Comparison of ENCODE assay signal across 9 cellular contexts in the genomic region with DNA sequence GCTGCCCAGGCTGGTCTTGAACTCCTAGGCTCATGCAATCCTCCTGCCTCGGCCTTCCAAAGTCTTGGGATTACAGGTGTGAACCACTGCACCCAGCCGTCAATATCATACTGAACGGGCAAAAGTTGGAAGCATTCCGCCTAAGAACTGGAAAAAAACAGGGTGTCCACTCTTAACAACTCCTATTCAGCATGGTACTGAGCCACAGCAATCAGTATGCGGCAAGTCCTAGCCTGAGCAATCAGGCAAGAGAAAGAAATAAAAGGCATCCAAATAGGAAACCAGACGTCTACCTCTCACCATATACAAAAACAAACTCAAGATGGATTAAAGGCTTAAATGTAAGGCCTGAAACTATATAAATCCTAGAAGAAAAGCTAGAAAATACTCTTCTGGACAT.
DNase-seq lines count a peak whose midpoint lies in the region; ATAC-seq and TF ChIP-seq lines count a peak whose summit lies in the region.
"Had no signal": no experiment of that assay in that cellular context is flagged by ENCODE, and none has a peak within 500 bp of the region (broad histone marks: within the 10 kb centered on the region; RNA-seq: fewer than 3 reads in every experiment).

No MANE protein-coding gene starts in this region.

- peak overlapping the region; percentile 62 for H3K27ac ChIP-seq in HCT116 (ENCODE audit: low read depth, low read length)
- peak overlapping the region; percentile 39 to 40 for H3K27ac ChIP-seq in esophagus (ENCODE audit: low read depth in 2 of 2, low read length in 1 of 2)
- H3K27ac ChIP-seq in spleen = peak overlapping the region in 5 of 8 donors; percentile 20 to 97 (median 94)

- no peaks in the 10 kb centered on the region for H3K27me3 Mint-ChIP-seq in T-cell

- H3K36me3 ChIP-seq in HCT116 (ENCODE audit: control insufficient read depth in 1 of 2, insufficient read depth in 2 of 2, low read length in 2 of 2) (no peaks in the 10 kb centered on the region), esophagus (ENCODE audit: control insufficient read depth in 2 of 2, insufficient read depth in 2 of 2, low read length in 1 of 2) (peaks cover 0 to 10% of the 10 kb centered on the region in 2 donors), spleen (peaks cover 0 to 71% (median 5%) of the 10 kb centered on the region in 6 donors)

- H3K9me3 ChIP-seq in HCT116 (ENCODE audit: control insufficient read depth in 1 of 2, insufficient read depth in 1 of 2, low read depth in 1 of 2, low read length in 2 of 2) = no peaks in the 10 kb centered on the region
- H3K9me3 ChIP-seq in esophagus (ENCODE audit: control insufficient read depth in 2 of 2, insufficient read depth in 1 of 2, low read depth in 1 of 2, low read length in 1 of 2) = no peaks in the 10 kb centered on the region
- H3K9me3 ChIP-seq in spleen = no peaks in the 10 kb centered on the region

- DNase-seq in HCT116 (ENCODE audit: low read depth, low spot score) (no peak), T-cell (no peak), spleen (no peak), left cardiac atrium (no peak)
- no peak for DNase-seq in effector CD8-positive, alpha-beta T cell (lab: John Stamatoyannopoulos, UW)
- DNase-seq in activated CD4-positive, CD25-positive, alpha-beta regulatory T cell treated with anti-CD3 and anti-CD28 coated beads, Interleukin-2, amount 50 U/mL, for 72 hours = no peak
- DNase-seq: NCI-H1092 had no signal

- H2AFZ ChIP-seq in HCT116 (ENCODE audit: low read depth, low read length, poor library complexity, severe bottlenecking) = no peak overlapping the region

- no peak for ATAC-seq in HCT116
- no peak for ATAC-seq in T-cell (replicated peaks in 1 of 4)
- no peak for ATAC-seq in left cardiac atrium
- ATAC-seq: HepG2 had no signal

- POLR2A ChIA-PET in HCT116 (lab: Charles Lee) (no interaction called here), T-cell (lab: Charles Lee) (interaction anchor here in 1 of 2 donors (0.6 to 0.9 kb wide), 2 partner anchors 9 to 35 kb away, joined by 3 to 5 read pairs; no protein-coding TSS in a partner anchor)

- H3K4me2 ChIP-seq in HCT116 (ENCODE audit: low read length) = peak overlapping the region; percentile 62

- TF ChIP-seq POLR2A in HCT116 (IDR thresholded peaks at IDR 0.05; ENCODE audit: borderline replicate concordance, extremely low read depth, insufficient read depth, insufficient read length) = no peak
- no peak for TF ChIP-seq POLR2A in spleen (IDR thresholded peaks at IDR 0.05)

- H3K4me3 ChIP-seq in HCT116 (replicated peaks in 1 of 2; ENCODE audit: low read depth in 1 of 2, low read length in 2 of 2) (peak overlapping the region in 1 of 2 experiments; percentile 8; a peak in 1 of 4 replicates), esophagus (ENCODE audit: low read depth in 1 of 2, low read length in 2 of 2) (no peak overlapping the region), spleen (no peak overlapping the region)

- peaks cover 38% of the 10 kb centered on the region for H3K36me3 Mint-ChIP-seq in T-cell

- H3K27ac Mint-ChIP-seq in T-cell = peak overlapping the region; percentile 86 to 91

- peaks cover 5% of the 10 kb centered on the region; the same call in 1 of the 2 replicates for H4K20me1 ChIP-seq in HCT116 (ENCODE audit: insufficient read depth)

- RAD21 ChIA-PET in HCT116 (lab: Charles Lee; ENCODE audit: low non-redundant PET in 1 of 2, low total read pairs in 2 of 2, uncharacterized antibody in 2 of 2, unreplicated experiment in 2 of 2) = no interaction called here

- TF ChIP-seq CTCF in HCT116 (IDR thresholded peaks at IDR 0.05 in 2 of 3, conservative IDR thresholded peaks at IDR 0.05 in 1 of 3; ENCODE audit: borderline replicate concordance in 1 of 3, insufficient read depth in 1 of 3, low read depth in 2 of 3, low read length in 2 of 3) (no peak), spleen (IDR thresholded peaks at IDR 0.05 in 8 of 11, conservative IDR thresholded peaks at IDR 0.05 in 3 of 11) (no peak)

- H3K27me3 ChIP-seq in HCT116 (ENCODE audit: insufficient read depth, low read length) (no peaks in the 10 kb centered on the region), esophagus (ENCODE audit: control insufficient read depth in 1 of 2, insufficient read depth in 2 of 2, low read length in 2 of 2) (no peaks in the 10 kb centered on the region), spleen (replicated peaks in 1 of 7) (no peaks in the 10 kb centered on the region)

- H3K79me2 ChIP-seq in HCT116 (ENCODE audit: insufficient read depth, low read length) = peaks cover 5% of the 10 kb centered on the region; the same call in 1 of the 2 replicates

- 67 to 82% methylated on average over 6 of the region's 6 CpGs for WGBS in esophagus, 2 donors
- 92 to 95% (median 95%) methylated on average over 6 of the region's 6 CpGs for WGBS in spleen, 5 donors

- peak overlapping the region; percentile 18; the same call in 1 of the 2 replicates for H3K9ac ChIP-seq in HCT116 (ENCODE audit: low read length)

- intact Hi-C loops in HCT116 (cut with micrococcal nuclease) (no loop called here), spleen (cut with DNase I; ENCODE audit: low total_unique reads) (no loop called here), left cardiac atrium (cut with DNase I) (no loop called here)

- H3K9me2 ChIP-seq in HCT116 (ENCODE audit: insufficient read depth) = no peaks in the 10 kb centered on the region

- H3K4me3 Mint-ChIP-seq in T-cell = peak overlapping the region; percentile 29 to 66 (median 44)

- CTCF ChIA-PET in HCT116 (lab: Charles Lee) = interaction anchor here (0.6 kb wide), 1 partner anchor 8 kb away, joined by 3 read pairs; no protein-coding TSS in a partner anchor
- CTCF ChIA-PET in T-cell (lab: Charles Lee) = interaction anchor here in 1 of 2 donors (1.2 kb wide), 1 partner anchor 19 kb away, joined by 4 read pairs; no protein-coding TSS in a partner anchor

- peaks cover 69 to 77% (median 74%) of the 10 kb centered on the region in 3 donors for H3K4me1 Mint-ChIP-seq in T-cell

- TF ChIP-seq RAD21 in HCT116 (IDR thresholded peaks at IDR 0.05; ENCODE audit: low read depth) = no peak

- peaks cover 71 to 74% of the 10 kb centered on the region in 2 experiments for H3K4me1 ChIP-seq in HCT116 (ENCODE audit: control insufficient read depth in 1 of 2, insufficient read depth in 2 of 2, low read length in 2 of 2)
- peaks cover 0 to 12% of the 10 kb centered on the region in 2 donors for H3K4me1 ChIP-seq in esophagus (ENCODE audit: control insufficient read depth in 2 of 2, insufficient read depth in 2 of 2, low read length in 1 of 2)
- peaks cover 15 to 97% (median 56%) of the 10 kb centered on the region in 6 donors for H3K4me1 ChIP-seq in spleen

- no peaks in the 10 kb centered on the region for H3K9me3 Mint-ChIP-seq in T-cell

- BruUV-seq in HCT116 (replicated peaks; lab: Mats Ljungman, UMichigan) = no TSS peak

TF ChIP-seq in HCT116, 20 proteins besides CTCF, POLR2A, EP300 and RAD21 (continues in another document):
- no peak for TF ChIP-seq JUND (IDR thresholded peaks at IDR 0.05)
- TF ChIP-seq, protein P1, sequence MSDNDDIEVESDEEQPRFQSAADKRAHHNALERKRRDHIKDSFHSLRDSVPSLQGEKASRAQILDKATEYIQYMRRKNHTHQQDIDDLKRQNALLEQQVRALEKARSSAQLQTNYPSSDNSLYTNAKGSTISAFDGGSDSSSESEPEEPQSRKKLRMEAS (IDR thresholded peaks at IDR 0.05) = no peak
- TF ChIP-seq SP1 (IDR thresholded peaks at IDR 0.05; ENCODE audit: low read depth) = no peak
- TF ChIP-seq ZNF274 (IDR thresholded peaks at IDR 0.05; ENCODE audit: low read depth, low read length) = no peak
- TF ChIP-seq SRF (IDR thresholded peaks at IDR 0.05; ENCODE audit: low read depth) = no peak
- no peak for TF ChIP-seq EGR1 (IDR thresholded peaks at IDR 0.05; ENCODE audit: low read depth)
- TF ChIP-seq, protein P2, sequence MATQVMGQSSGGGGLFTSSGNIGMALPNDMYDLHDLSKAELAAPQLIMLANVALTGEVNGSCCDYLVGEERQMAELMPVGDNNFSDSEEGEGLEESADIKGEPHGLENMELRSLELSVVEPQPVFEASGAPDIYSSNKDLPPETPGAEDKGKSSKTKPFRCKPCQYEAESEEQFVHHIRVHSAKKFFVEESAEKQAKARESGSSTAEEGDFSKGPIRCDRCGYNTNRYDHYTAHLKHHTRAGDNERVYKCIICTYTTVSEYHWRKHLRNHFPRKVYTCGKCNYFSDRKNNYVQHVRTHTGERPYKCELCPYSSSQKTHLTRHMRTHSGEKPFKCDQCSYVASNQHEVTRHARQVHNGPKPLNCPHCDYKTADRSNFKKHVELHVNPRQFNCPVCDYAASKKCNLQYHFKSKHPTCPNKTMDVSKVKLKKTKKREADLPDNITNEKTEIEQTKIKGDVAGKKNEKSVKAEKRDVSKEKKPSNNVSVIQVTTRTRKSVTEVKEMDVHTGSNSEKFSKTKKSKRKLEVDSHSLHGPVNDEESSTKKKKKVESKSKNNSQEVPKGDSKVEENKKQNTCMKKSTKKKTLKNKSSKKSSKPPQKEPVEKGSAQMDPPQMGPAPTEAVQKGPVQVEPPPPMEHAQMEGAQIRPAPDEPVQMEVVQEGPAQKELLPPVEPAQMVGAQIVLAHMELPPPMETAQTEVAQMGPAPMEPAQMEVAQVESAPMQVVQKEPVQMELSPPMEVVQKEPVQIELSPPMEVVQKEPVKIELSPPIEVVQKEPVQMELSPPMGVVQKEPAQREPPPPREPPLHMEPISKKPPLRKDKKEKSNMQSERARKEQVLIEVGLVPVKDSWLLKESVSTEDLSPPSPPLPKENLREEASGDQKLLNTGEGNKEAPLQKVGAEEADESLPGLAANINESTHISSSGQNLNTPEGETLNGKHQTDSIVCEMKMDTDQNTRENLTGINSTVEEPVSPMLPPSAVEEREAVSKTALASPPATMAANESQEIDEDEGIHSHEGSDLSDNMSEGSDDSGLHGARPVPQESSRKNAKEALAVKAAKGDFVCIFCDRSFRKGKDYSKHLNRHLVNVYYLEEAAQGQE (IDR thresholded peaks at IDR 0.05; ENCODE audit: low read depth) = no peak
- no peak for TF ChIP-seq CBX3 (IDR thresholded peaks at IDR 0.05; ENCODE audit: low read depth)
- no peak for TF ChIP-seq FOSL1 (IDR thresholded peaks at IDR 0.05; ENCODE audit: low read depth)
- no peak for TF ChIP-seq EZH2 (IDR thresholded peaks at IDR 0.05)
- no peak for TF ChIP-seq YY1 (IDR thresholded peaks at IDR 0.05; ENCODE audit: extremely low read depth, insufficient replicate concordance, low read depth, low read length)

Comparison
In these comparisons a context has a peak if more than half of its experiments do, and no peak if none do; other contexts are left out.
1. H3K27ac ChIP-seq: peak in every context shown above with its lines; median percentile 94 in spleen; 62 in HCT116; 40 in esophagus.